ENCODE assay signal across 8 cellular contexts in genomic region chr2:177332041-177332991, GRCh38.
DNase-seq lines count a peak whose midpoint lies in the region; ATAC-seq and TF ChIP-seq lines count a peak whose summit lies in the region.

No MANE protein-coding gene starts in this region.

- H3K9me2 ChIP-seq in PC-3 (replicated peaks; ENCODE audit: low read length), result no peaks in the 10 kb centered on the region

- H3K9ac ChIP-seq in PC-3 (ENCODE audit: low read length) (no peak overlapping the region), rectal smooth muscle tissue (ENCODE audit: low read length) (peak overlapping the region; percentile 40)

- peak overlapping the region; percentile 78 for H2AFZ ChIP-seq in PC-3 (ENCODE audit: low read length)

- H3K36me3 ChIP-seq in PC-3 (ENCODE audit: low read depth, low read length) (no peaks in the 10 kb centered on the region), rectal smooth muscle tissue (ENCODE audit: control insufficient read depth, insufficient read depth, low read length) (no peaks in the 10 kb centered on the region)

- CTCF ChIA-PET in PC-3 (lab: Charles Lee), result interaction anchor here (1.4 kb wide), 1 partner anchor 167 kb away, joined by 3 read pairs; no protein-coding TSS in a partner anchor

- no peaks in the 10 kb centered on the region for H4K20me1 ChIP-seq in PC-3 (ENCODE audit: low read length)

- no TSS peak for BruUV-seq in PC-3 (replicated peaks; lab: Mats Ljungman, UMichigan)

- H3K79me2 ChIP-seq in PC-3 (ENCODE audit: low read length), result no peaks in the 10 kb centered on the region

- POLR2A ChIA-PET in PC-3 (lab: Charles Lee; ENCODE audit: unreplicated experiment), result no interaction called here

- no peaks in the 10 kb centered on the region for H3F3A ChIP-seq in PC-3 (ENCODE audit: low read length, unreplicated experiment)

- H3K4me2 ChIP-seq in PC-3 (ENCODE audit: low read length), result peak overlapping the region; percentile 14; the same call in 1 of the 2 replicates

- intact Hi-C loops in PC-3 (cut with micrococcal nuclease), result loop anchor here (1.0 to 5.0 kb wide), 2 partner anchors 120 to 168 kb away; partner anchors contain the start of gene HNRNPA3

- H3K9me3 ChIP-seq in PC-3 (ENCODE audit: low read length), result no peaks in the 10 kb centered on the region

- H3K27me3 ChIP-seq in PC-3 (ENCODE audit: low read length) (no peaks in the 10 kb centered on the region), rectal smooth muscle tissue (ENCODE audit: control insufficient read depth, insufficient read depth, low read length) (no peaks in the 10 kb centered on the region)

- H3K4me1 ChIP-seq in PC-3 (ENCODE audit: insufficient read depth, low read length) (peaks cover 10% of the 10 kb centered on the region), rectal smooth muscle tissue (ENCODE audit: control insufficient read depth, insufficient read depth, low read length) (peaks cover 5% of the 10 kb centered on the region)

- ATAC-seq in GM21619 (IDR thresholded peaks at IDR 0.05; ENCODE audit: unreplicated experiment) (peak; percentile 81), PC-3 (peak; percentile 70)

- peak; percentile 76 for TF ChIP-seq CTCF in PC-3 (conservative IDR thresholded peaks at IDR 0.05; ENCODE audit: low read depth, low read length)

- in situ Hi-C loops in KBM-7 (cut with MboI; ENCODE audit: low pct_unique_long_range_greater_than_20kb, low sequenced_read_pairs), result loop anchor here (25.0 kb wide), 1 partner anchor 405 kb away; no protein-coding TSS in a partner anchor

- DNase-seq in GF-D8 (lab: John Stamatoyannopoulos, UW), result peak; percentile 53
- DNase-seq in KBM-7, result peak; percentile 91
- peak; percentile 75 for DNase-seq in PC-3
- peak in 31 of 58 donors; percentile 2 to 73 (median 21) for DNase-seq in anterior cingulate cortex (lab: John Stamatoyannopoulos, UW)
- DNase-seq in hepatic stellate cell (ENCODE audit: low spot score), result peak; percentile 19
- no peak for DNase-seq in NK-92 treated with Interleukin-12 subunit alpha and Interleukin-12 subunit beta, amount 100 ng/mL, for 24 hours (lab: John Stamatoyannopoulos, UW)

- H3K27ac ChIP-seq in PC-3 (ENCODE audit: low read length) (no peak overlapping the region), rectal smooth muscle tissue (ENCODE audit: low read depth, low read length) (peak overlapping the region; percentile 79)

- H3K4me3 ChIP-seq in PC-3 (ENCODE audit: low read length) (no peak overlapping the region), rectal smooth muscle tissue (ENCODE audit: low read length) (peak overlapping the region; percentile 53)
